Comparison of ENCODE assay signal across 8 cellular contexts in genomic region chr6:26223677-26224546, GRCh38.
DNase-seq lines count a peak whose midpoint lies in the region; ATAC-seq lines count a peak whose summit lies in the region.

No MANE protein-coding gene starts in this region.

- no peak overlapping the region for H3K4me3 Mint-ChIP-seq in activated T-cell treated with anti-CD3 and anti-CD28 coated beads, Interleukin-2, amount 50 U/mL, for 24 hours
- H3K4me3 Mint-ChIP-seq in naive B cell, result no peak overlapping the region

- peaks cover 3% of the 10 kb centered on the region for H3K36me3 Mint-ChIP-seq in activated T-cell treated with anti-CD3 and anti-CD28 coated beads, Interleukin-2, amount 50 U/mL, for 24 hours (ENCODE audit: low read depth)
- no peaks in the 10 kb centered on the region for H3K36me3 Mint-ChIP-seq in naive B cell

- H3K4me1 Mint-ChIP-seq in activated T-cell treated with anti-CD3 and anti-CD28 coated beads, Interleukin-2, amount 50 U/mL, for 24 hours (ENCODE audit: low read depth), result peaks cover 12% of the 10 kb centered on the region
- peaks cover 6 to 17% (median 13%) of the 10 kb centered on the region in 3 donors for H3K4me1 Mint-ChIP-seq in naive B cell

- no peaks in the 10 kb centered on the region for H3K9me3 Mint-ChIP-seq in activated T-cell treated with anti-CD3 and anti-CD28 coated beads, Interleukin-2, amount 50 U/mL, for 24 hours
- H3K9me3 Mint-ChIP-seq in naive B cell, result peaks cover 0 to 2% (median 0%) of the 10 kb centered on the region in 7 donors

- no peaks in the 10 kb centered on the region for H3K4me1 ChIP-seq in urinary bladder (ENCODE audit: insufficient read depth)

- ATAC-seq in GM18909 (IDR thresholded peaks at IDR 0.05; ENCODE audit: poor library complexity, unreplicated experiment) (peak; percentile 73), HG03280 (IDR thresholded peaks at IDR 0.05; ENCODE audit: unreplicated experiment) (peak; percentile 67), naive B cell (ENCODE audit: low read depth in 2 of 2) (peak; percentile 83 to 87)

- no peaks in the 10 kb centered on the region for H3K36me3 ChIP-seq in urinary bladder (ENCODE audit: insufficient read depth)

- peak; percentile 27 for DNase-seq in AG20443 (ENCODE audit: low spot score)
- peak; percentile 88 for DNase-seq in NCI-H526 treated with DMSO at 0.1 percent for 48 hours (lab: John Stamatoyannopoulos, UW)
- DNase-seq in activated T-cell treated with anti-CD3 and anti-CD28 coated beads, Interleukin-2, amount 50 U/mL, for 24 hours, result peak; percentile 61
- DNase-seq in fibroblast of gingiva (ENCODE audit: low read depth), result peak; percentile 92
- peak; percentile 75 for DNase-seq in naive B cell

- H3K4me3 ChIP-seq in urinary bladder (ENCODE audit: low read depth, low read length), result peak overlapping the region; percentile 26

- WGBS in urinary bladder, result under 1% methylated on average over 26 of the region's 26 CpGs

- no peak overlapping the region for H3K27ac Mint-ChIP-seq in activated T-cell treated with anti-CD3 and anti-CD28 coated beads, Interleukin-2, amount 50 U/mL, for 24 hours
- H3K27ac Mint-ChIP-seq in naive B cell, result no peak overlapping the region

- H3K27ac ChIP-seq in urinary bladder (ENCODE audit: low read depth), result peak overlapping the region; percentile 50

- no peaks in the 10 kb centered on the region for H3K27me3 Mint-ChIP-seq in activated T-cell treated with anti-CD3 and anti-CD28 coated beads, Interleukin-2, amount 50 U/mL, for 24 hours
- no peaks in the 10 kb centered on the region for H3K27me3 Mint-ChIP-seq in naive B cell

Comparison
In these comparisons a context has a peak if more than half of its experiments do, and no peak if none do; other contexts are left out.
1. Peak in every context shown above with its lines: DNase-seq, ATAC-seq, H3K4me3 ChIP-seq and H3K27ac ChIP-seq.
2. DNase-seq: peak in every context shown above with its lines; median percentile 92 in fibroblast of gingiva; 88 in NCI-H526 treated with DMSO at 0.1 percent for 48 hours; 75 in naive B cell; 61 in activated T-cell treated with anti-CD3 and anti-CD28 coated beads, Interleukin-2, amount 50 U/mL, for 24 hours; 27 in AG20443.